21 cellular contexts compared by ENCODE assay signal in the genomic region with DNA sequence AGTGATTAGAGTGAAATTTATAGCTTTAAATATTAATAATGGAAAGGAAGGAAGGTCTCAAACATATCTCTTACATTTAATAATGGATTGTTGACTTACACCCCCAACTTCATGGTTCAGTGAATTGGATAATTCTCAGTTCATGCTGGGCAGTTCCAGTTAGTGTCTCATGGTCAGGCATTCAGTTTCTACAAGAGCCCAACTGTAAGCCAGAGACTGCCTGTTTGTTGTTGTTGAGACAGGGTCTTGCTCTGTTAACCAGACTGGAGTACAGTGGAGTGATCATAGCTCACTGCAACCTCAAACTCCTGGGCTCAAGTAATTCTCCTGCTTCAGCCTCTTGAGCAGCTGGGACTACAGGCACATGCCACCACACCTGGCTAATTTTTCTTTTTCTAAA.
"Had no signal": no experiment of that assay in that cellular context is flagged by ENCODE, and none has a peak within 500 bp of the region (broad histone marks: within the 10 kb centered on the region; RNA-seq: fewer than 3 reads in every experiment).

No MANE protein-coding gene starts in this region.

- H3K4me3 Mint-ChIP-seq: immature natural killer cell, natural killer cell, neural progenitor cell had no signal

- H3K9me3 Mint-ChIP-seq: immature natural killer cell, natural killer cell, neural progenitor cell had no signal

- H3K36me3 ChIP-seq: esophagus muscularis mucosa, gastrocnemius medialis, neural progenitor cell, ovary, stomach, thoracic aorta had no signal

- H3K27ac Mint-ChIP-seq: immature natural killer cell, natural killer cell, neural progenitor cell had no signal

- H3K9me3 ChIP-seq: esophagus muscularis mucosa, gastrocnemius medialis, mucosa of descending colon, ovary, stomach, thoracic aorta had no signal

- H3K36me3 Mint-ChIP-seq: natural killer cell, neural progenitor cell had no signal

- H3K9ac ChIP-seq: neural progenitor cell had no signal

- H3K4me2 ChIP-seq: neural progenitor cell had no signal

- DNase-seq: effector memory CD4-positive, alpha-beta T cell; gastrocnemius medialis; glutamatergic neuron; immature natural killer cell; left colon; mammary epithelial cell; mucosa of descending colon; natural killer cell; nucleus accumbens; ovary; right cardiac atrium; small intestine; stimulated activated CD4-positive, alpha-beta T cell treated with anti-CD3 and anti-CD28 coated beads, Interleukin-12 subunit alpha, Interleukin-12 subunit beta, amount 100 ng/mL, for 4 hours; stimulated activated naive CD4-positive, alpha-beta T cell; stomach; substantia nigra had no signal

- FAIRE-seq: endometrium, keratinocyte, small intestine had no signal

- H3K27ac ChIP-seq: esophagus muscularis mucosa, gastrocnemius medialis, neural progenitor cell, ovary, stomach, thoracic aorta had no signal

- H2AFZ ChIP-seq: neural progenitor cell had no signal

- ATAC-seq: gastrocnemius medialis, left colon, mucosa of descending colon, natural killer cell, right cardiac atrium had no signal

- H3K4me3 ChIP-seq: esophagus muscularis mucosa, gastrocnemius medialis, mucosa of descending colon, neural progenitor cell, ovary, stomach, thoracic aorta had no signal

- H3K27me3 ChIP-seq: esophagus muscularis mucosa, gastrocnemius medialis, neural progenitor cell, ovary, stomach had no signal
